In genomic region chr5:61115968-61116367, GRCh38 we compare ENCODE assay signal across 1 cellular context.
TF ChIP-seq lines count a peak whose summit lies in the region.

No MANE protein-coding gene starts in this region.

TF ChIP-seq in GM12878, 131 proteins besides CTCF, POLR2A, EP300 and RAD21 (continued from another document):
- TF ChIP-seq ZNF687 (IDR thresholded peaks at IDR 0.05), result no peak
- no peak for TF ChIP-seq TARDBP (IDR thresholded peaks at IDR 0.05; ENCODE audit: borderline replicate concordance)
- no peak for TF ChIP-seq SIX5 (IDR thresholded peaks at IDR 0.05; ENCODE audit: low read depth, low read length, severe bottlenecking)
- no peak for TF ChIP-seq CHD2 (IDR thresholded peaks at IDR 0.05; ENCODE audit: borderline replicate concordance, low read depth, low read length)
- peak; percentile 72 for TF ChIP-seq SPI1 (IDR thresholded peaks at IDR 0.05; ENCODE audit: borderline replicate concordance, insufficient read depth, low read depth, low read length)
- no peak for TF ChIP-seq BCL11A (IDR thresholded peaks at IDR 0.05; ENCODE audit: low read depth, low read length)
- no peak for TF ChIP-seq IRF5 (IDR thresholded peaks at IDR 0.05; ENCODE audit: borderline replicate concordance)
- no peak for TF ChIP-seq ZNF592 (IDR thresholded peaks at IDR 0.05)
- TF ChIP-seq PKNOX1 (IDR thresholded peaks at IDR 0.05), result no peak
- no peak for TF ChIP-seq SMAD1 (IDR thresholded peaks at IDR 0.05; ENCODE audit: low read depth, partially characterized antibody)
- TF ChIP-seq MTA2 (IDR thresholded peaks at IDR 0.05; ENCODE audit: low read depth), result 0 out of 2 replicates have a peak, but pooled peaks have one; percentile 25
- no peak for TF ChIP-seq ZBED1 (IDR thresholded peaks at IDR 0.05; ENCODE audit: borderline replicate concordance)
- TF ChIP-seq PAX8 (IDR thresholded peaks at IDR 0.05), result no peak
- no peak for TF ChIP-seq IKZF1 (conservative IDR thresholded peaks at IDR 0.05)
- TF ChIP-seq BHLHE40 (IDR thresholded peaks at IDR 0.05; ENCODE audit: borderline replicate concordance in 1 of 2, low read depth in 2 of 2, low read length in 1 of 2), result no peak
- no peak for TF ChIP-seq MEF2A (IDR thresholded peaks at IDR 0.05; ENCODE audit: insufficient read depth, low read depth, low read length)
- no peak for TF ChIP-seq YY1 (IDR thresholded peaks at IDR 0.05; ENCODE audit: low read depth, low read length)
- TF ChIP-seq RUNX3 (IDR thresholded peaks at IDR 0.05; ENCODE audit: low read length), result peak; percentile 41
- TF ChIP-seq RAD51 (IDR thresholded peaks at IDR 0.05), result no peak
- 0 out of 4 replicates have a peak, but pooled peaks of 1 of the 2 experiments have one; percentile 42 for TF ChIP-seq SRF (IDR thresholded peaks at IDR 0.05; ENCODE audit: low read depth in 2 of 2, low read length in 2 of 2)
- no peak for TF ChIP-seq NFYA (IDR thresholded peaks at IDR 0.05; ENCODE audit: borderline replicate concordance, low read depth, low read length)
- no peak for TF ChIP-seq SIN3A (IDR thresholded peaks at IDR 0.05; ENCODE audit: low read depth, low read length)
- TF ChIP-seq NR2C2 (IDR thresholded peaks at IDR 0.05; ENCODE audit: borderline replicate concordance, control insufficient read depth, insufficient read length, low read depth), result no peak
- no peak for TF ChIP-seq EGR1 (IDR thresholded peaks at IDR 0.05; ENCODE audit: borderline replicate concordance in 1 of 2, low read depth in 2 of 2, low read length in 2 of 2)
- no peak for TF ChIP-seq CHD1 (IDR thresholded peaks at IDR 0.05; ENCODE audit: low read depth, low read length)
- no peak for TF ChIP-seq USF2 (IDR thresholded peaks at IDR 0.05; ENCODE audit: borderline replicate concordance, low read depth, low read length)
- no peak for TF ChIP-seq ZBTB11 (CRISPR knock-in tag; IDR thresholded peaks at IDR 0.05)
- TF ChIP-seq PBX3 (IDR thresholded peaks at IDR 0.05; ENCODE audit: insufficient replicate concordance, low read depth, low read length), result no peak
- TF ChIP-seq ATF2 (IDR thresholded peaks at IDR 0.05; ENCODE audit: low read length), result no peak
- no peak for TF ChIP-seq SUZ12 (IDR thresholded peaks at IDR 0.05; ENCODE audit: unreplicated experiment)
- 0 out of 4 replicates have a peak, but pooled peaks of 1 of the 2 experiments have one; percentile 30 for TF ChIP-seq IKZF2 (IDR thresholded peaks at IDR 0.05)
- TF ChIP-seq CUX1 (IDR thresholded peaks at IDR 0.05; ENCODE audit: insufficient replicate concordance, low read depth, low read length), result no peak
- TF ChIP-seq FOXM1 (IDR thresholded peaks at IDR 0.05; ENCODE audit: low read depth, low read length), result no peak
